Comparison of ENCODE assay signal across 1 cellular context in genomic region chr22:23098718-23099524, GRCh38.
TF ChIP-seq lines count a peak whose summit lies in the region.

No MANE protein-coding gene starts in this region.

TF ChIP-seq in IMR-90, 13 proteins besides CTCF, POLR2A, EP300 and RAD21 (continued from another document):
- TF ChIP-seq CHD1 (IDR thresholded peaks at IDR 0.05; ENCODE audit: low read depth, low read length) (no peak), MAFK (IDR thresholded peaks at IDR 0.05; ENCODE audit: low read depth, low read length) (no peak), MAZ (IDR thresholded peaks at IDR 0.05; ENCODE audit: borderline replicate concordance, low read depth, low read length) (no peak)
